8 cellular contexts compared by ENCODE assay signal in genomic region chr2:232550351-232551261, GRCh38. TPM values are rescaled to one million over a fixed set of nuclear protein-coding genes. Genes with fewer than 3 reads are reported as not detected.
A peak's percentile ranks its signal among the peaks of the same experiment; 100 is the strongest.
DNase-seq lines count a peak whose midpoint lies in the region; TF ChIP-seq lines count a peak whose summit lies in the region.

TSS of gene EIF4E2 (plus strand) at chr2:232550689. CDS start at chr2:232550725, 36 bp downstream.
TSS of gene TIGD1 (minus strand) at chr2:232550557. CDS start at chr2:232549882, 675 bp downstream.

- no peak within 1 kb of the TSS for H3K23ac ChIP-seq in H9 (ENCODE audit: insufficient read length, low read depth, low read length)

- no peak within 1 kb of the TSS for H4K91ac ChIP-seq in H9 (ENCODE audit: insufficient read length, low read depth, low read length)

- peak within 1 kb of the TSS; percentile 94 for H3K4me2 ChIP-seq in H9 (ENCODE audit: insufficient read depth, insufficient read length, low read length)

- H3K27ac Mint-ChIP-seq in H9 (peak within 1 kb of the TSS; percentile 97 to 99 (median 98)), neural crest cell (ENCODE audit: unreplicated experiment) (peak within 1 kb of the TSS; percentile 98)

- peak within 1 kb of the TSS; percentile 97 for H3K14ac ChIP-seq in H9 (ENCODE audit: insufficient read depth, low read length)

- H3K27me3 ChIP-seq in H9 (ENCODE audit: insufficient read depth, low read length) (no peaks in the 10 kb centered on the region), stomach smooth muscle (ENCODE audit: control insufficient read depth in 1 of 2, insufficient read depth in 2 of 2, low read length in 2 of 2) (no peaks in the 10 kb centered on the region)

- H3K4me1 ChIP-seq in H9 (ENCODE audit: insufficient read depth, low read length) (no peaks in the 10 kb centered on the region; the same call in 1 of the 2 replicates), stomach smooth muscle (ENCODE audit: control insufficient read depth, insufficient read depth, low read length) (peaks cover 8% of the 10 kb centered on the region)

- H2BK20ac ChIP-seq in H9 (ENCODE audit: low read depth, low read length, poor library complexity, severe bottlenecking): no peak within 1 kb of the TSS

- H3K79me1 ChIP-seq in H9 (ENCODE audit: insufficient read depth, low read depth, low read length, poor library complexity, severe bottlenecking): peaks cover 6% of the 10 kb centered on the region

- peaks cover 12 to 16% of the 10 kb centered on the region in 2 experiments for H3K4me1 Mint-ChIP-seq in H9
- H3K4me1 Mint-ChIP-seq in neural crest cell: peaks cover 43% of the 10 kb centered on the region

- peak within 1 kb of the TSS; percentile 83 for H3K18ac ChIP-seq in H9 (ENCODE audit: insufficient read length, low read depth, low read length)

- H4K5ac ChIP-seq in H9 (ENCODE audit: insufficient read length, low read depth, low read length): peak within 1 kb of the TSS; percentile 59

- H2AK5ac ChIP-seq in H9 (ENCODE audit: insufficient read length, low read length): no peak within 1 kb of the TSS

- H4K8ac ChIP-seq in H9 (replicated peaks; ENCODE audit: insufficient read length, low read depth, low read length): no peak within 1 kb of the TSS

- peaks cover 12% of the 10 kb centered on the region; the same call in 1 of the 2 replicates for H3K79me2 ChIP-seq in H9 (ENCODE audit: insufficient read depth, low read length)

- peaks cover 33 to 49% (median 34%) of the 10 kb centered on the region in 3 experiments for H3K36me3 Mint-ChIP-seq in H9 (ENCODE audit: insufficient read depth in 1 of 3, low read depth in 3 of 3)
- H3K36me3 Mint-ChIP-seq in neural crest cell (ENCODE audit: low read depth): peaks cover 39% of the 10 kb centered on the region

- no peak within 1 kb of the TSS for H3K56ac ChIP-seq in H9 (ENCODE audit: insufficient read length, low read depth, low read length)

- H2AFZ ChIP-seq in H9 (ENCODE audit: low read length): no peak within 1 kb of the TSS

- H3K9me3 Mint-ChIP-seq in H9 (peaks cover 17 to 18% of the 10 kb centered on the region in 2 experiments), neural crest cell (peaks cover 4% of the 10 kb centered on the region)

- no peaks in the 10 kb centered on the region for H4K20me1 ChIP-seq in H9 (ENCODE audit: control insufficient read depth, insufficient read depth, insufficient read length)

- H3K23me2 ChIP-seq in H9 (ENCODE audit: insufficient read length, low read depth, low read length, poor library complexity, severe bottlenecking): peaks cover 9% of the 10 kb centered on the region

- peak within 1 kb of the TSS; percentile 84 to 85 for H3K4me3 ChIP-seq in foreskin fibroblast (ENCODE audit: low read depth in 1 of 2, low read length in 2 of 2)
- peak within 1 kb of the TSS; percentile 81 to 95 for H3K4me3 ChIP-seq in stomach smooth muscle (ENCODE audit: low read length in 2 of 2)

- peak within 1 kb of the TSS; percentile 94 for H3K9ac ChIP-seq in H9 (ENCODE audit: extremely low read depth, insufficient read length, low read length)
- H3K9ac ChIP-seq in stomach smooth muscle (ENCODE audit: low read length in 2 of 2): peak within 1 kb of the TSS; percentile 83 to 92

- peak within 1 kb of the TSS; percentile 95 to 99 for H3K4me3 Mint-ChIP-seq in H9
- peak within 1 kb of the TSS; percentile 97 for H3K4me3 Mint-ChIP-seq in neural crest cell

- peak within 1 kb of the TSS; percentile 4 for H2BK5ac ChIP-seq in H9 (ENCODE audit: insufficient read length, low read length)

- H3K27me3 Mint-ChIP-seq in H9 (ENCODE audit: low read depth) (no peaks in the 10 kb centered on the region), neural crest cell (ENCODE audit: low read depth) (no peaks in the 10 kb centered on the region)

- H2BK12ac ChIP-seq in H9 (ENCODE audit: insufficient read length, low read depth, low read length): no peak within 1 kb of the TSS

- H3T11ph ChIP-seq in H9 (ENCODE audit: low read length): no peak within 1 kb of the TSS

- H3K27ac ChIP-seq in H9 (ENCODE audit: insufficient read length, low read depth, low read length) (peak within 1 kb of the TSS; percentile 21), stomach smooth muscle (ENCODE audit: low read length) (peak within 1 kb of the TSS; percentile 93)

- peak; percentile 95 for TF ChIP-seq POLR2A in Raji (IDR thresholded peaks at IDR 0.05; ENCODE audit: insufficient read depth, low read depth, low read length)

- peaks cover 3 to 5% of the 10 kb centered on the region in 2 donors for H3K36me3 ChIP-seq in stomach smooth muscle (ENCODE audit: control insufficient read depth in 2 of 2, insufficient read depth in 2 of 2, low read length in 2 of 2)

- WGBS in H9 (ENCODE audit: extremely low coverage, insufficient read length, low lambda C conversion rate): no CpG with 5 or more reads among the region's 82 CpGs

- no peaks in the 10 kb centered on the region for H3K9me3 ChIP-seq in H9 (ENCODE audit: control insufficient read depth, low read depth, low read length)
- no peaks in the 10 kb centered on the region for H3K9me3 ChIP-seq in stomach smooth muscle (ENCODE audit: control insufficient read depth in 2 of 2, low read length in 2 of 2)

- TF ChIP-seq CTCF in H9 (conservative IDR thresholded peaks at IDR 0.05) (peak; percentile 45), foreskin fibroblast (IDR thresholded peaks at IDR 0.05; ENCODE audit: low read depth, low read length) (no peak), neural crest cell (conservative IDR thresholded peaks at IDR 0.05) (peak; percentile 49)

- H2BK120ac ChIP-seq in H9 (ENCODE audit: low read depth, low read length, poor library complexity, severe bottlenecking): peak within 1 kb of the TSS; percentile 63

- no peak within 1 kb of the TSS for H3K4ac ChIP-seq in H9 (ENCODE audit: low read depth, low read length)

- no peak within 1 kb of the TSS; the same call in 1 of the 2 replicates for H2BK15ac ChIP-seq in H9 (ENCODE audit: low read depth, low read length)

- DNase-seq in GDM1 (lab: John Stamatoyannopoulos, UW): peak; percentile 88
- peak; percentile 93 for DNase-seq in H9
- peak; percentile 90 for DNase-seq in M059J (ENCODE audit: low read depth)
- DNase-seq in activated gamma-delta T cell (lab: John Stamatoyannopoulos, UW): peak; percentile 81
- DNase-seq in foreskin fibroblast: peak; percentile 94 to 98
- peak; percentile 93 for DNase-seq in neural crest cell (ENCODE audit: low read depth, low spot score)

RNA-seq across cellular contexts. Expression of gene EIF4E2, which starts in this region (rescaled TPM):
- 108 and 109 TPM in 2 replicates for total RNA-seq in H9 (2021)
- 79.1 and 79.4 TPM in 2 replicates for total RNA-seq in M059J (2014; rRNA removed; shearing (Covaris generic))
- total RNA-seq in neural crest cell: 85.7 and 89.0 TPM in 2 replicates

RNA-seq across cellular contexts. Expression of gene TIGD1, which starts in this region (rescaled TPM):
- 4.8 and 6.3 TPM in 2 replicates for total RNA-seq in H9 (2021)
- 3.2 and 3.4 TPM in 2 replicates for total RNA-seq in M059J (2014; rRNA removed; shearing (Covaris generic))
- 11.8 and 12.8 TPM in 2 replicates for total RNA-seq in neural crest cell

Comparison
In these comparisons a context has a peak if more than half of its experiments do, and no peak if none do; other contexts are left out.
1. Peak in every context shown above with its lines: DNase-seq, H3K4me3 ChIP-seq and H3K27ac ChIP-seq.